Comparison of ENCODE assay signal across 12 cellular contexts in the genomic region with DNA sequence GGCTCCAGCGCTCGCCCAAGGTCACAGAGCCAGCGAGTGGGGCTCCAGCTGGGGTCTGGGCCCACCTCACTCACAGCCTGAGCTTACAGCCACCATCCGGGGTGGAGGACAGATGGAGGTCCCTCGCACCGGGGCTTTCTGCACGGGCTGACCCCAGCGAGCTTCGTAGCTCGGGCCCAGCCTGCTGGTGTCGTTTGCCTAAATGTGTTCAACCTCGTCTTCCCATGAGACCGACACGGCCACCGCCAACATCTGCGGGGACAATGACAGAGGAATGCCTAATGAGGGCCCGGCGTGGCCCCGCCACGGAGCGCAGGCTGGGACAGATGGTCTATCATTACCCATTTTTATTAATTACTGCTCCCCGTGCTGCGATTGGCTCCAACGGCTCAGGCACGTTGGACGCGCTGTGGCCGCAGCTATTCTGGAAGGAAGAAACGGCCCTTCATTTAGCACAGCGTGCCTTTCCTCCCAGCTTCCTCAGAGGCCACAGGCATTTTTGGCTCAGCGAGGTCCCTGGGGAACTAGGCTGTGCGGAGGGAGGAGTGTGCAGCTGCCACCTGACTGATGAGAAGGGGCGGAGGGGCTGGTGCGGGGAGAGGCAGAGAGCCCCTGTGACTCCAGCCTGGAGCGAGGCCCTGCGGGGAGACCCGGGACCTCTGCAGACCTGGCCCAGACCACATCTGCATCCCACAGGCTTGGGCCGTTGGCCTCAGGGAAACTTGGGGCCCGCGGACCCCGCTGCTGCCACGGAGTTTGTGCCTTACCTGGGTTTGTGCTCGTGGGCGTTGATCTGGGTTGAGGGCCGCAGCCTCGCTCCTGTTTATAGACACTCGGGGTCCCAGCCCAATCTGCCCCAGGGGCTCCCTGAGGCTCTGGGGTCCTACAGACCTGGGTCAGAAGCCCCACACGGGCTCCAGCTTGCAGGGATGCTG. TPM values are rescaled to one million over a fixed set of nuclear protein-coding genes. Genes with fewer than 3 reads are reported as not detected.
DNase-seq lines count a peak whose midpoint lies in the region; FAIRE-seq and TF ChIP-seq lines count a peak whose summit lies in the region.
"Had no signal": no experiment of that assay in that cellular context is flagged by ENCODE, and none has a peak within 500 bp of the region (broad histone marks: within the 10 kb centered on the region; RNA-seq: fewer than 3 reads in every experiment).

No MANE protein-coding gene starts in this region.

- H3K4me2 ChIP-seq in astrocyte (ENCODE audit: low read length) = no peak overlapping the region

- DNase-seq in AG08395 (ENCODE audit: low spot score) = peak; percentile 67
- DNase-seq in NCI-H1436 (lab: John Stamatoyannopoulos, UW) = peak; percentile 83
- DNase-seq in astrocyte (ENCODE audit: low read depth) = peak; percentile 19
- DNase-seq in kidney = peak; percentile 86
- DNase-seq in dedifferentiated amniotic fluid mesenchymal stem cell (ENCODE audit: extremely low spot score) = no peak
- no peak for DNase-seq in prostate gland (ENCODE audit: low spot score)
- DNase-seq in GF-D8 (lab: John Stamatoyannopoulos, UW) = no peak
- DNase-seq in RCC 7860 (ENCODE audit: low spot score) = no peak
- DNase-seq: activated naive CD8-positive, alpha-beta T cell treated with anti-CD3 and anti-CD28 coated beads, Interleukin-2, amount 10 ng/mL, durations not matched to agents 7 days and 5 days; effector memory CD8-positive, alpha-beta T cell; KBM-7; T1000 had no signal

- H3K4me3 ChIP-seq in astrocyte (ENCODE audit: insufficient read depth, low read depth, low read length) = no peak overlapping the region
- H3K4me3 ChIP-seq in kidney (ENCODE audit: low read length in 2 of 2) = no peak overlapping the region
- no peak overlapping the region for H3K4me3 ChIP-seq in prostate gland

- H3K9ac ChIP-seq in astrocyte (ENCODE audit: low read length) = no peak overlapping the region
- H3K9ac ChIP-seq in kidney (ENCODE audit: low read length in 2 of 2) = no peak overlapping the region

- peaks cover 39% of the 10 kb centered on the region for H3K27me3 Mint-ChIP-seq in astrocyte (ENCODE audit: low read depth, unreplicated experiment)

- H3K9me3 ChIP-seq in astrocyte (ENCODE audit: insufficient read depth, low read depth, low read length) (no peaks in the 10 kb centered on the region), kidney (ENCODE audit: control insufficient read depth in 1 of 2, low read length in 2 of 2) (no peaks in the 10 kb centered on the region), prostate gland (no peaks in the 10 kb centered on the region)

- FAIRE-seq in astrocyte (lab: Jason Lieb, UNC) = no peak
- FAIRE-seq in kidney (lab: Jason Lieb, UNC) = no peak
- FAIRE-seq in RCC 7860 (lab: Jason Lieb, UNC) = no peak

- no peak overlapping the region for H3K4me3 Mint-ChIP-seq in astrocyte (ENCODE audit: unreplicated experiment)
- H3K4me3 Mint-ChIP-seq: activated naive CD8-positive, alpha-beta T cell treated with anti-CD3 and anti-CD28 coated beads, Interleukin-2, amount 10 ng/mL, durations not matched to agents 7 days and 5 days; effector memory CD8-positive, alpha-beta T cell had no signal

- 83% methylated on average over 39 of the region's 48 CpGs for WGBS in prostate gland

- H3K27ac ChIP-seq in astrocyte (ENCODE audit: low read depth, low read length) (no peak overlapping the region), kidney (ENCODE audit: low read depth in 2 of 2, low read length in 2 of 2) (no peak overlapping the region), prostate gland (no peak overlapping the region)

- H3K4me1 Mint-ChIP-seq in astrocyte (ENCODE audit: low read depth, unreplicated experiment) = no peaks in the 10 kb centered on the region
- H3K4me1 Mint-ChIP-seq: activated naive CD8-positive, alpha-beta T cell treated with anti-CD3 and anti-CD28 coated beads, Interleukin-2, amount 10 ng/mL, durations not matched to agents 7 days and 5 days had no signal

- H3K79me2 ChIP-seq in astrocyte (ENCODE audit: insufficient read depth, low read length) = no peaks in the 10 kb centered on the region

- H3K4me1 ChIP-seq in astrocyte (ENCODE audit: insufficient read depth, low read length) (peaks cover 9% of the 10 kb centered on the region), kidney (ENCODE audit: control insufficient read depth in 1 of 2, insufficient read depth in 1 of 2, low read depth in 1 of 2, low read length in 2 of 2) (peaks cover 0 to 2% of the 10 kb centered on the region in 2 donors), prostate gland (replicated peaks) (peaks cover 5% of the 10 kb centered on the region)

- TF ChIP-seq CTCF in astrocyte (IDR thresholded peaks at IDR 0.05; ENCODE audit: insufficient read depth, low read depth, low read length) = no peak
- no peak for TF ChIP-seq CTCF in kidney (IDR thresholded peaks at IDR 0.05; ENCODE audit: borderline replicate concordance, extremely low read depth, insufficient read depth)
- TF ChIP-seq CTCF in prostate gland (IDR thresholded peaks at IDR 0.05) = no peak

- intact Hi-C loops in kidney (cut with DNase I) = no loop called here
- intact Hi-C loops in prostate gland (cut with DNase I) = no loop called here

- no peak for TF ChIP-seq POLR2A in prostate gland (IDR thresholded peaks at IDR 0.05)

- H3K36me3 Mint-ChIP-seq in astrocyte (ENCODE audit: low read depth, unreplicated experiment) = no peaks in the 10 kb centered on the region
- H3K36me3 Mint-ChIP-seq: activated naive CD8-positive, alpha-beta T cell treated with anti-CD3 and anti-CD28 coated beads, Interleukin-2, amount 10 ng/mL, durations not matched to agents 7 days and 5 days had no signal

- H4K20me1 ChIP-seq in astrocyte (ENCODE audit: insufficient read depth, low read length) = no peaks in the 10 kb centered on the region

- H3K27me3 ChIP-seq in astrocyte (ENCODE audit: insufficient read depth, low read length) = peaks cover 14% of the 10 kb centered on the region
- H3K27me3 ChIP-seq in prostate gland (replicated peaks; ENCODE audit: insufficient read depth) = peaks cover 2% of the 10 kb centered on the region

- H3K36me3 ChIP-seq in astrocyte (ENCODE audit: insufficient read depth, low read length) (no peaks in the 10 kb centered on the region), kidney (ENCODE audit: control insufficient read depth in 1 of 2, insufficient read depth in 2 of 2, low read length in 2 of 2) (no peaks in the 10 kb centered on the region), prostate gland (no peaks in the 10 kb centered on the region)

- H3K9me3 Mint-ChIP-seq in astrocyte (ENCODE audit: unreplicated experiment) = no peaks in the 10 kb centered on the region
- H3K9me3 Mint-ChIP-seq: activated naive CD8-positive, alpha-beta T cell treated with anti-CD3 and anti-CD28 coated beads, Interleukin-2, amount 10 ng/mL, durations not matched to agents 7 days and 5 days; effector memory CD8-positive, alpha-beta T cell had no signal

- no peak overlapping the region for H2AFZ ChIP-seq in astrocyte (ENCODE audit: low read depth, low read length)

- no peak overlapping the region for H3K27ac Mint-ChIP-seq in astrocyte (ENCODE audit: unreplicated experiment)
- H3K27ac Mint-ChIP-seq: activated naive CD8-positive, alpha-beta T cell treated with anti-CD3 and anti-CD28 coated beads, Interleukin-2, amount 10 ng/mL, durations not matched to agents 7 days and 5 days; effector memory CD8-positive, alpha-beta T cell had no signal

RNA-seq across cellular contexts. Expression of gene ELFN1, which starts 22.9 kb away (rescaled TPM):
- total RNA-seq in astrocyte (18.0 and 19.7 TPM in 2 replicates), kidney (3.8 TPM), prostate gland (1 to 10 TPM; 2.0 to 3.0 TPM)
- 3.5 TPM for polyA plus RNA-seq in kidney (ENCODE audit: insufficient read depth, low read depth, low replicate concordance)
- total RNA-seq: activated naive CD8-positive, alpha-beta T cell treated with anti-CD3 and anti-CD28 coated beads, Interleukin-2, amount 10 ng/mL, durations not matched to agents 7 days and 5 days had no signal

Comparison
In these comparisons a context has a peak if more than half of its experiments do, and no peak if none do; other contexts are left out.
1. DNase-seq: peak in AG08395 (single experiment), NCI-H1436 (single experiment), astrocyte (single experiment) and kidney (single experiment); none in dedifferentiated amniotic fluid mesenchymal stem cell (single experiment), prostate gland (single experiment), GF-D8 (single experiment) and RCC 7860 (single experiment).